ENCODE assay signal across 9 cellular contexts in genomic region chr4:14877246-14878220, GRCh38.
DNase-seq lines count a peak whose midpoint lies in the region; ATAC-seq and TF ChIP-seq lines count a peak whose summit lies in the region.
"Had no signal": no experiment of that assay in that cellular context is flagged by ENCODE, and none has a peak within 500 bp of the region (broad histone marks: within the 10 kb centered on the region; RNA-seq: fewer than 3 reads in every experiment).

No MANE protein-coding gene starts in this region.

- H3K27ac Mint-ChIP-seq in stimulated activated effector memory CD8-positive, alpha-beta T cell treated with anti-CD3 and anti-CD28 coated beads, Interleukin-12 subunit alpha, Interleukin-12 subunit beta, amount 100 ng/mL, for 72 hours: peak overlapping the region; percentile 80

- peak; percentile 34 for DNase-seq in NK-92 treated with Interleukin-12 subunit alpha and Interleukin-12 subunit beta, amount 100 ng/mL, for 24 hours (lab: John Stamatoyannopoulos, UW)
- no peak for DNase-seq in NK-92 (lab: John Stamatoyannopoulos, UW; ENCODE audit: unreplicated experiment)
- peak; percentile 69 for DNase-seq in KG1 (lab: John Stamatoyannopoulos, UW)
- peak; percentile 73 for DNase-seq in astrocyte of the spinal cord (ENCODE audit: low read depth, low spot score)
- DNase-seq in stimulated activated effector memory CD8-positive, alpha-beta T cell treated with anti-CD3 and anti-CD28 coated beads, Interleukin-12 subunit alpha, Interleukin-12 subunit beta, amount 100 ng/mL, for 72 hours (ENCODE audit: low spot score in 2 of 2): no peak
- DNase-seq in middle frontal gyrus (ENCODE audit: extremely low spot score, low spot score): no peak
- DNase-seq in T-helper 9 cell: no peak

- in situ Hi-C loops in astrocyte of the spinal cord (cut with HindIII; ENCODE audit: low sequenced_read_pairs): no loop called here

- ATAC-seq in stimulated activated effector memory CD8-positive, alpha-beta T cell treated with anti-CD3 and anti-CD28 coated beads, Interleukin-12 subunit alpha, Interleukin-12 subunit beta, amount 100 ng/mL, for 72 hours: peak; percentile 35
- no peak for ATAC-seq in GM18519 (IDR thresholded peaks at IDR 0.05; ENCODE audit: low FRiP score, unreplicated experiment)
- ATAC-seq: Panc1 had no signal

- no peak for TF ChIP-seq CTCF in astrocyte of the spinal cord (IDR thresholded peaks at IDR 0.05; ENCODE audit: low read depth, low read length)

- H3K4me3 ChIP-seq in astrocyte of the spinal cord (ENCODE audit: low read depth, low read length): no peak overlapping the region

- H3K36me3 Mint-ChIP-seq in stimulated activated effector memory CD8-positive, alpha-beta T cell treated with anti-CD3 and anti-CD28 coated beads, Interleukin-12 subunit alpha, Interleukin-12 subunit beta, amount 100 ng/mL, for 72 hours: no peaks in the 10 kb centered on the region

- H3K9me3 Mint-ChIP-seq in stimulated activated effector memory CD8-positive, alpha-beta T cell treated with anti-CD3 and anti-CD28 coated beads, Interleukin-12 subunit alpha, Interleukin-12 subunit beta, amount 100 ng/mL, for 72 hours: no peaks in the 10 kb centered on the region

- no peak overlapping the region for H3K4me3 Mint-ChIP-seq in stimulated activated effector memory CD8-positive, alpha-beta T cell treated with anti-CD3 and anti-CD28 coated beads, Interleukin-12 subunit alpha, Interleukin-12 subunit beta, amount 100 ng/mL, for 72 hours

- peaks cover 33% of the 10 kb centered on the region for H3K4me1 Mint-ChIP-seq in stimulated activated effector memory CD8-positive, alpha-beta T cell treated with anti-CD3 and anti-CD28 coated beads, Interleukin-12 subunit alpha, Interleukin-12 subunit beta, amount 100 ng/mL, for 72 hours

Comparison
In these comparisons a context has a peak if more than half of its experiments do, and no peak if none do; other contexts are left out.
1. DNase-seq: peak in NK-92 treated with Interleukin-12 subunit alpha and Interleukin-12 subunit beta, amount 100 ng/mL, for 24 hours (single experiment), KG1 (single experiment) and astrocyte of the spinal cord (single experiment); none in NK-92 (single experiment), stimulated activated effector memory CD8-positive, alpha-beta T cell treated with anti-CD3 and anti-CD28 coated beads, Interleukin-12 subunit alpha, Interleukin-12 subunit beta, amount 100 ng/mL, for 72 hours (0 of 2), middle frontal gyrus (single experiment) and T-helper 9 cell (single experiment).